ENCODE assay signal across 12 cellular contexts in genomic region chr18:34929336-34929780, GRCh38.
DNase-seq lines count a peak whose midpoint lies in the region; ATAC-seq and TF ChIP-seq lines count a peak whose summit lies in the region.
"Had no signal": no experiment of that assay in that cellular context is flagged by ENCODE, and none has a peak within 500 bp of the region (broad histone marks: within the 10 kb centered on the region; RNA-seq: fewer than 3 reads in every experiment).

No MANE protein-coding gene starts in this region.

- peaks cover 7% of the 10 kb centered on the region for H3K36me3 Mint-ChIP-seq in natural killer cell

- TF ChIP-seq CTCF in mammary epithelial cell (conservative IDR thresholded peaks at IDR 0.05 in 1 of 2, IDR thresholded peaks at IDR 0.05 in 1 of 2; ENCODE audit: extremely low read depth in 1 of 2, insufficient read depth in 1 of 2, low read depth in 1 of 2, low read length in 2 of 2) (no peak), natural killer cell (IDR thresholded peaks at IDR 0.05) (no peak)

- no peaks in the 10 kb centered on the region for H3K9me3 ChIP-seq in mammary epithelial cell (replicated peaks; ENCODE audit: insufficient read depth, low read length)

- peaks cover 8% of the 10 kb centered on the region for H3K4me1 ChIP-seq in mammary epithelial cell (ENCODE audit: insufficient read depth, low read length)

- H3K4me2 ChIP-seq in mammary epithelial cell (ENCODE audit: insufficient read depth, low read depth, low read length) = no peak overlapping the region

- no peak overlapping the region for H2AFZ ChIP-seq in mammary epithelial cell (ENCODE audit: low read depth, low read length)

- H3K27ac ChIP-seq in mammary epithelial cell (ENCODE audit: insufficient read depth, low read depth, low read length) = no peak overlapping the region

- H3K27me3 Mint-ChIP-seq in natural killer cell (ENCODE audit: low read depth in 2 of 2) = peaks cover 10 to 42% of the 10 kb centered on the region in 2 donors

- dilution Hi-C loops in mammary epithelial cell (cut with HindIII; ENCODE audit: low sequenced_read_pairs) = no loop called here

- no peaks in the 10 kb centered on the region for H3K4me1 Mint-ChIP-seq in natural killer cell
- H3K4me1 Mint-ChIP-seq: activated naive CD8-positive, alpha-beta T cell treated with anti-CD3 and anti-CD28 coated beads, Interleukin-2, amount 50 U/mL, for 24 hours had no signal

- no peak overlapping the region for H3K9ac ChIP-seq in mammary epithelial cell (ENCODE audit: insufficient read depth, low read length)

- no peaks in the 10 kb centered on the region for H4K20me1 ChIP-seq in mammary epithelial cell (ENCODE audit: insufficient read depth, low read length)

- no peak overlapping the region for H3K4me3 Mint-ChIP-seq in natural killer cell
- H3K4me3 Mint-ChIP-seq: activated naive CD8-positive, alpha-beta T cell treated with anti-CD3 and anti-CD28 coated beads, Interleukin-2, amount 50 U/mL, for 24 hours had no signal

- peak; percentile 96 for DNase-seq in DMS53 treated with DMSO at 0.1 percent for 48 hours (lab: John Stamatoyannopoulos, UW; ENCODE audit: unreplicated experiment)
- DNase-seq in NCI-H226 = peak; percentile 63
- DNase-seq in mammary epithelial cell = peak; percentile 74
- peak; percentile 56 for DNase-seq in myocyte (ENCODE audit: low read depth)
- DNase-seq in DMS79 treated with DMSO at 0.1 percent for 48 hours (lab: John Stamatoyannopoulos, UW) = no peak
- DNase-seq in natural killer cell = no peak
- DNase-seq: activated naive CD8-positive, alpha-beta T cell treated with anti-CD3 and anti-CD28 coated beads, Interleukin-2, amount 50 U/mL, for 24 hours; NCI-H524 treated with DMSO at 0.1 percent for 48 hours; occipital lobe; stimulated activated CD8-positive, alpha-beta memory T cell treated with anti-CD3 and anti-CD28 coated beads, Interleukin-4, amount 100 ng/mL, for 48 hours had no signal

- CTCF ChIA-PET in mammary epithelial cell (lab: Charles Lee; ENCODE audit: low non-redundant PET) = no interaction called here

- in situ Hi-C loops in mammary epithelial cell (cut with MboI; ENCODE audit: low sequenced_read_pairs in 2 of 2) = no loop called here

- no peak overlapping the region for H3K4me3 ChIP-seq in mammary epithelial cell (replicated peaks in 1 of 3; ENCODE audit: insufficient read depth in 1 of 3, low read depth in 2 of 3, low read length in 3 of 3)

- no peaks in the 10 kb centered on the region for H3K9me3 Mint-ChIP-seq in natural killer cell
- H3K9me3 Mint-ChIP-seq: activated naive CD8-positive, alpha-beta T cell treated with anti-CD3 and anti-CD28 coated beads, Interleukin-2, amount 50 U/mL, for 24 hours had no signal

- ATAC-seq in HG03175 (IDR thresholded peaks at IDR 0.05; ENCODE audit: unreplicated experiment) = no peak
- no peak for ATAC-seq in natural killer cell
- no peak for ATAC-seq in GM18907 (IDR thresholded peaks at IDR 0.05; ENCODE audit: unreplicated experiment)
- ATAC-seq: activated naive CD8-positive, alpha-beta T cell treated with anti-CD3 and anti-CD28 coated beads, Interleukin-2, amount 50 U/mL, for 24 hours had no signal

- H3K79me2 ChIP-seq in mammary epithelial cell (ENCODE audit: insufficient read depth, low read length) = no peaks in the 10 kb centered on the region

- intact Hi-C loops in mammary epithelial cell (cut with micrococcal nuclease) (no loop called here), natural killer cell (cut with micrococcal nuclease) (no loop called here)

- BruUV-seq in mammary epithelial cell (replicated peaks; lab: Mats Ljungman, UMichigan) = no TSS peak

- no peak overlapping the region for H3K27ac Mint-ChIP-seq in natural killer cell
- H3K27ac Mint-ChIP-seq: activated naive CD8-positive, alpha-beta T cell treated with anti-CD3 and anti-CD28 coated beads, Interleukin-2, amount 50 U/mL, for 24 hours had no signal

- whole genome bisulfite sequencing in mammary epithelial cell (ENCODE audit: low coverage, missing lambda C conversion rate) = 64% methylated on average over 2 of the region's 2 CpGs

- peaks cover 3% of the 10 kb centered on the region for H3K27me3 ChIP-seq in mammary epithelial cell (ENCODE audit: insufficient read depth, low read length)

- no peaks in the 10 kb centered on the region for H3K36me3 ChIP-seq in mammary epithelial cell (ENCODE audit: insufficient read depth, low read length)

Comparison
In these comparisons a context has a peak if more than half of its experiments do, and no peak if none do; other contexts are left out.
1. DNase-seq: peak in DMS53 treated with DMSO at 0.1 percent for 48 hours (single experiment), NCI-H226 (single experiment), mammary epithelial cell (single experiment) and myocyte (single experiment); none in DMS79 treated with DMSO at 0.1 percent for 48 hours (single experiment) and natural killer cell (single experiment).